ENCODE assay signal across 1 cellular context in genomic region chr20:59925894-59926293, GRCh38.
TF ChIP-seq lines count a peak whose summit lies in the region.

No MANE protein-coding gene starts in this region.

TF ChIP-seq in A549, 52 proteins besides CTCF, POLR2A, EP300 and RAD21 (continued from another document):
- TF ChIP-seq BCL3 (IDR thresholded peaks at IDR 0.05), result no peak
- TF ChIP-seq JUNB (IDR thresholded peaks at IDR 0.05), result no peak
- TF ChIP-seq REST (IDR thresholded peaks at IDR 0.05), result no peak
- TF ChIP-seq GATA3 (IDR thresholded peaks at IDR 0.05; ENCODE audit: borderline replicate concordance), result no peak
- TF ChIP-seq RCOR1 (IDR thresholded peaks at IDR 0.05; ENCODE audit: low read depth, low read length), result no peak
- no peak for TF ChIP-seq HOXA7 (CRISPR knock-in tag; IDR thresholded peaks at IDR 0.05)
- no peak for TF ChIP-seq CBX2 (IDR thresholded peaks at IDR 0.05; ENCODE audit: borderline replicate concordance, low read depth)
TF ChIP-seq in A549: peak in this region for 0.
